ENCODE assay signal across 8 cellular contexts in the genomic region with DNA sequence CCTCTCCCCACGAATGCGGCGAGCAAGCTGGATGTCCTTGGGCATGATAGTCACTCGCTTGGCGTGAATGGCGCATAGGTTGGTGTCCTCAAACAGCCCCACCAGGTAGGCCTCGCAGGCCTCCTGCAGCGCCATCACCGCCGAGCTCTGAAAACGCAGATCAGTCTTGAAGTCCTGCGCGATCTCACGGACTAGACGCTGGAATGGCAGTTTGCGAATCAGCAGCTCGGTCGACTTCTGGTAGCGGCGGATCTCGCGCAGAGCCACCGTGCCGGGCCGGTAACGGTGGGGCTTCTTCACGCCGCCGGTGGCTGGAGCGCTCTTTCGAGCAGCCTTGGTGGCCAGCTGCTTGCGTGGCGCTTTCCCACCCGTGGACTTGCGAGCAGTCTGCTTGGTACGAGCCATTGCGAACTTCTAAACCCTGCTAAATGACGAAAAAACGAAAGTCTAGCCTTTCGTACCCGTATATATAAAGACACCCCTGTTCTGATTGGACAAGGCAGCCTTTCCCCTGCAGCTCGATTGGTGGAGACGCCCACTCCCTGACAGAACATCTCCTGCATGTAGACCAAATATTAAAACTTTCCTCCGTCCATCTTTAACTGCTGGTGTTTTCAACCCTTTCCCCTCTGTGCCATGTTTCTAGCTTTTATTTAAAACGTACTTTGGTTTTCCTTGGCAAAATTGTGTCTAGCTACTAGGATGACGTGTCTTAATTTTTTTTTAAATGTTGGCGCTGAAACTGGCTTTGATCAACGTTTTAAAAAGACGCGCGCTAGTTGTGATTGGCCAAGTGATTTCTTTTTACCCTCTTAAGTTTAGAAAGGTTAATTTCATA.
DNase-seq lines count a peak whose midpoint lies in the region; ATAC-seq and TF ChIP-seq lines count a peak whose summit lies in the region.

No MANE protein-coding gene starts in this region.

- no peak for TF ChIP-seq EP300 in gastroesophageal sphincter (IDR thresholded peaks at IDR 0.05)

- no peak overlapping the region for H2BK5ac ChIP-seq in neuronal stem cell (ENCODE audit: low read length)

- H2BK12ac ChIP-seq in neuronal stem cell (ENCODE audit: low read length) = no peak overlapping the region

- H3K4me1 Mint-ChIP-seq in activated naive CD4-positive, alpha-beta T cell treated with anti-CD3 and anti-CD28 coated beads, Interleukin-2, amount 10 ng/mL, durations not matched to agents 7 days and 5 days = peaks cover 39% of the 10 kb centered on the region

- peak overlapping the region; percentile 98 for H3K27ac Mint-ChIP-seq in activated naive CD4-positive, alpha-beta T cell treated with anti-CD3 and anti-CD28 coated beads, Interleukin-2, amount 10 ng/mL, durations not matched to agents 7 days and 5 days

- H3K27me3 ChIP-seq in DND-41 (ENCODE audit: insufficient read depth, low read length, poor library complexity) (no peaks in the 10 kb centered on the region), KMS-11 (ENCODE audit: insufficient read depth, low read depth) (no peaks in the 10 kb centered on the region), gastroesophageal sphincter (peaks cover 7% of the 10 kb centered on the region), neuronal stem cell (ENCODE audit: control insufficient read depth in 3 of 3, insufficient read depth in 3 of 3, low read depth in 1 of 3, low read length in 3 of 3) (no peaks in the 10 kb centered on the region)

- H3K79me2 ChIP-seq in DND-41 (ENCODE audit: insufficient read depth, low read length) (peaks cover 55% of the 10 kb centered on the region), KMS-11 (ENCODE audit: insufficient read depth, low read depth) (peaks cover 60% of the 10 kb centered on the region)

- H2BK15ac ChIP-seq in neuronal stem cell (ENCODE audit: low read length) = no peak overlapping the region

- no peak overlapping the region for H3K14ac ChIP-seq in neuronal stem cell (ENCODE audit: low read length)

- no peak overlapping the region for H2AFZ ChIP-seq in DND-41 (ENCODE audit: low read depth, low read length)
- H2AFZ ChIP-seq in KMS-11 (ENCODE audit: low read depth) = no peak overlapping the region
- H2AFZ ChIP-seq in neuronal stem cell (ENCODE audit: low read length) = no peak overlapping the region

- CTCF ChIA-PET in activated naive CD4-positive, alpha-beta T cell treated with anti-CD3 and anti-CD28 coated beads, Interleukin-2, amount 10 ng/mL, durations not matched to agents 7 days and 5 days (lab: Charles Lee) = interaction anchor here (0.7 to 2.7 kb wide), 2 partner anchors 8 to 27 kb away, joined by 3 to 8 read pairs; a partner anchor contains a TSS

- peak overlapping the region; percentile 87 for H3K23ac ChIP-seq in neuronal stem cell (ENCODE audit: low read depth, low read length, poor library complexity)

- TF ChIP-seq CTCF in DND-41 (IDR thresholded peaks at IDR 0.05; ENCODE audit: borderline replicate concordance, extremely low read depth, low read length, poor library complexity, severe bottlenecking) (peak; percentile 25), KMS-11 (conservative IDR thresholded peaks at IDR 0.05; ENCODE audit: low read depth, low read length) (no peak), gastroesophageal sphincter (IDR thresholded peaks at IDR 0.05) (peak in 1 of 4 experiments; percentile 2)

- whole genome bisulfite sequencing in gastroesophageal sphincter (ENCODE audit: low coverage in 1 of 2), 2 donors = 0 to 4% methylated on average over 19 to 20 of the region's 51 CpGs
- WGBS in neuronal stem cell (ENCODE audit: extremely low coverage in 2 of 2, insufficient read length in 2 of 2, insufficient replicate concordance in 1 of 2), 2 donors = no CpG with 5 or more reads among the region's 51 CpGs

- H3K4me2 ChIP-seq in DND-41 (ENCODE audit: insufficient read depth, low read length) (peak overlapping the region; percentile 69), KMS-11 (peak overlapping the region; percentile 73), neuronal stem cell (ENCODE audit: insufficient read depth, low read length, poor library complexity, severe bottlenecking) (peak overlapping the region; percentile 53)

- H3K4me3 ChIP-seq in DND-41 (ENCODE audit: low read depth in 1 of 2, low read length in 2 of 2) = peak overlapping the region; percentile 75 to 76
- H3K4me3 ChIP-seq in KMS-11 (IDR thresholded peaks at IDR 0.05; ENCODE audit: insufficient read depth, low read depth, low read length) = no peak overlapping the region
- H3K4me3 ChIP-seq in gastroesophageal sphincter = peak overlapping the region; percentile 52
- H3K4me3 ChIP-seq in neuronal stem cell (ENCODE audit: low read length in 2 of 2) = peak overlapping the region; percentile 94

- no peak overlapping the region for H2BK120ac ChIP-seq in neuronal stem cell (ENCODE audit: low read depth, low read length)

- no peaks in the 10 kb centered on the region for H3K9me3 Mint-ChIP-seq in activated naive CD4-positive, alpha-beta T cell treated with anti-CD3 and anti-CD28 coated beads, Interleukin-2, amount 10 ng/mL, durations not matched to agents 7 days and 5 days

- H3K9ac ChIP-seq in DND-41 (ENCODE audit: low read depth, low read length) = peak overlapping the region; percentile 91
- peak overlapping the region; percentile 100 for H3K9ac ChIP-seq in KMS-11
- H3K9ac ChIP-seq in neuronal stem cell (ENCODE audit: low read depth, low read length, poor library complexity) = peak overlapping the region; percentile 97

- H3K27me3 Mint-ChIP-seq in activated naive CD4-positive, alpha-beta T cell treated with anti-CD3 and anti-CD28 coated beads, Interleukin-2, amount 10 ng/mL, durations not matched to agents 7 days and 5 days = peaks cover 11% of the 10 kb centered on the region

- H3K4me1 ChIP-seq in DND-41 (ENCODE audit: insufficient read depth, low read length) = peaks cover 29% of the 10 kb centered on the region
- peaks cover 34% of the 10 kb centered on the region for H3K4me1 ChIP-seq in KMS-11 (ENCODE audit: low read depth, poor library complexity, severe bottlenecking)
- peaks cover 0 to 42% (median 7%) of the 10 kb centered on the region in 3 donors for H3K4me1 ChIP-seq in gastroesophageal sphincter
- H3K4me1 ChIP-seq in neuronal stem cell (ENCODE audit: control insufficient read depth in 2 of 2, insufficient read depth in 1 of 2, low read depth in 1 of 2, low read length in 2 of 2) = peaks cover 2 to 16% of the 10 kb centered on the region in 2 donors

- H3K27ac ChIP-seq in DND-41 (ENCODE audit: low read length) = peak overlapping the region; percentile 100
- H3K27ac ChIP-seq in KMS-11 = peak overlapping the region; percentile 99
- H3K27ac ChIP-seq in gastroesophageal sphincter = peak overlapping the region; percentile 89 to 95 (median 90)
- H3K27ac ChIP-seq in neuronal stem cell (replicated peaks; ENCODE audit: low read length) = peak overlapping the region; percentile 68

- H4K91ac ChIP-seq in neuronal stem cell (ENCODE audit: low read depth, low read length, poor library complexity) = no peak overlapping the region

- peak; percentile 58 for ATAC-seq in DND-41 (ENCODE audit: insufficient read depth, low read depth)
- ATAC-seq in GM21576 (IDR thresholded peaks at IDR 0.05; ENCODE audit: unreplicated experiment) = peak; percentile 32
- ATAC-seq in gastroesophageal sphincter = peak; percentile 68

- H3K9me3 ChIP-seq in DND-41 (ENCODE audit: insufficient read depth, low read length, severe bottlenecking) = no peaks in the 10 kb centered on the region
- no peaks in the 10 kb centered on the region for H3K9me3 ChIP-seq in gastroesophageal sphincter
- no peaks in the 10 kb centered on the region for H3K9me3 ChIP-seq in neuronal stem cell (replicated peaks in 1 of 2; ENCODE audit: control insufficient read depth in 2 of 2, insufficient read depth in 1 of 2, low read depth in 1 of 2, low read length in 2 of 2)

- H3K4ac ChIP-seq in neuronal stem cell (ENCODE audit: low read length) = no peak overlapping the region

- H4K8ac ChIP-seq in neuronal stem cell (ENCODE audit: low read depth, low read length) = no peak overlapping the region

- H3K36me3 ChIP-seq in DND-41 (ENCODE audit: insufficient read depth, low read length) (peaks cover 9% of the 10 kb centered on the region), KMS-11 (ENCODE audit: insufficient read depth) (no peaks in the 10 kb centered on the region), gastroesophageal sphincter (no peaks in the 10 kb centered on the region), neuronal stem cell (replicated peaks in 1 of 2; ENCODE audit: control insufficient read depth in 2 of 2, insufficient read depth in 2 of 2, low read length in 2 of 2) (no peaks in the 10 kb centered on the region)

- H2AK5ac ChIP-seq in neuronal stem cell (ENCODE audit: low read depth, low read length) = no peak overlapping the region

- no peaks in the 10 kb centered on the region for H3K79me1 ChIP-seq in neuronal stem cell (ENCODE audit: low read depth, low read length)

- peak; percentile 92 for DNase-seq in DND-41
- DNase-seq in RPMI8226 = peak; percentile 95
- peak; percentile 89 for DNase-seq in activated naive CD4-positive, alpha-beta T cell treated with anti-CD3 and anti-CD28 coated beads, Interleukin-2, amount 10 ng/mL, durations not matched to agents 7 days and 5 days
- peak; percentile 69 for DNase-seq in neuronal stem cell (ENCODE audit: low spot score)
- DNase-seq in ureter (ENCODE audit: low spot score) = peak; percentile 87

- H4K20me1 ChIP-seq in DND-41 (ENCODE audit: insufficient read depth, low read length) (peaks cover 15% of the 10 kb centered on the region), KMS-11 (ENCODE audit: insufficient read depth) (no peaks in the 10 kb centered on the region)

- peak; percentile 90 to 94 for TF ChIP-seq POLR2A in gastroesophageal sphincter (IDR thresholded peaks at IDR 0.05)

- H3K4me3 Mint-ChIP-seq in activated naive CD4-positive, alpha-beta T cell treated with anti-CD3 and anti-CD28 coated beads, Interleukin-2, amount 10 ng/mL, durations not matched to agents 7 days and 5 days = peak overlapping the region; percentile 93

- H3K36me3 Mint-ChIP-seq in activated naive CD4-positive, alpha-beta T cell treated with anti-CD3 and anti-CD28 coated beads, Interleukin-2, amount 10 ng/mL, durations not matched to agents 7 days and 5 days = peaks cover 39% of the 10 kb centered on the region

- H3K18ac ChIP-seq in neuronal stem cell (ENCODE audit: low read length) = peak overlapping the region; percentile 81
